ENCODE assay signal across 27 cellular contexts in genomic region chr12:88615490-88615889, GRCh38. TPM values are rescaled to one million over a fixed set of nuclear protein-coding genes. Genes with fewer than 3 reads are reported as not detected.
"Had no signal": no experiment of that assay in that cellular context is flagged by ENCODE, and none has a peak within 500 bp of the region (broad histone marks: within the 10 kb centered on the region; RNA-seq: fewer than 3 reads in every experiment).

No MANE protein-coding gene starts in this region.

- H3K27me3 ChIP-seq: hepatocyte, neutrophil, ovary, stomach, suprapubic skin, transverse colon, uterus had no signal

- DNase-seq: activated CD4-positive, alpha-beta T cell treated with anti-CD3 and anti-CD28 coated beads for 4 hours; activated CD4-positive, alpha-beta T cell treated with anti-CD3 and anti-CD28 coated beads, Interleukin-2, amount 50 U/mL, for 48 hours; activated CD4-positive, CD25-positive, alpha-beta regulatory T cell; activated CD8-positive, alpha-beta memory T cell treated with anti-CD3 and anti-CD28 coated beads, Interleukin-2, amount 50 U/mL, for 48 hours; activated effector memory CD4-positive, alpha-beta T cell treated with Interleukin-2 at 50 U/mL for 16 hours; activated naive CD4-positive, alpha-beta T cell treated with anti-CD3 and anti-CD28 coated beads for 36 hours; activated naive CD8-positive, alpha-beta T cell treated with anti-CD3 and anti-CD28 coated beads, Interleukin-2, amount 10 ng/mL, durations not matched to agents 7 days and 5 days; activated T-cell treated with anti-CD3 and anti-CD28 coated beads, Interleukin-2, amount 50 U/mL, for 48 hours; amygdala; caudate nucleus; effector CD4-positive, alpha-beta T cell; glutamatergic neuron; immature natural killer cell; left cardiac atrium; ovary; stimulated activated CD4-positive, alpha-beta T cell treated with anti-CD3 and anti-CD28 coated beads, Interleukin-12 subunit alpha, Interleukin-12 subunit beta, amount 100 ng/mL, for 4 hours; stimulated activated CD4-positive, alpha-beta T cell treated with anti-CD3 and anti-CD28 coated beads, Interleukin-4, amount 100 ng/mL, for 4 hours; stomach; T-helper 17 cell; transverse colon; uterus had no signal

- H3K4me1 ChIP-seq: prostate gland, stomach, suprapubic skin, transverse colon, uterus had no signal

- H3K27ac ChIP-seq: hepatocyte, neutrophil, ovary, prostate gland, stomach, suprapubic skin, transverse colon, uterus had no signal

- H3K36me3 ChIP-seq: neutrophil, ovary, prostate gland, stomach, suprapubic skin, transverse colon, uterus had no signal

- H3K9me3 ChIP-seq: neutrophil, ovary, prostate gland, stomach, suprapubic skin, transverse colon, uterus had no signal

- H3K4me3 ChIP-seq: hepatocyte, ovary, prostate gland, stomach, suprapubic skin, transverse colon, uterus had no signal

- FAIRE-seq: endometrium, frontal cortex had no signal

RNA-seq across cellular contexts. Expression of gene KITLG, which starts 35.2 kb away (rescaled TPM):
- polyA plus RNA-seq: immature natural killer cell had no signal
